Comparison of ENCODE assay signal across 9 cellular contexts in the genomic region with DNA sequence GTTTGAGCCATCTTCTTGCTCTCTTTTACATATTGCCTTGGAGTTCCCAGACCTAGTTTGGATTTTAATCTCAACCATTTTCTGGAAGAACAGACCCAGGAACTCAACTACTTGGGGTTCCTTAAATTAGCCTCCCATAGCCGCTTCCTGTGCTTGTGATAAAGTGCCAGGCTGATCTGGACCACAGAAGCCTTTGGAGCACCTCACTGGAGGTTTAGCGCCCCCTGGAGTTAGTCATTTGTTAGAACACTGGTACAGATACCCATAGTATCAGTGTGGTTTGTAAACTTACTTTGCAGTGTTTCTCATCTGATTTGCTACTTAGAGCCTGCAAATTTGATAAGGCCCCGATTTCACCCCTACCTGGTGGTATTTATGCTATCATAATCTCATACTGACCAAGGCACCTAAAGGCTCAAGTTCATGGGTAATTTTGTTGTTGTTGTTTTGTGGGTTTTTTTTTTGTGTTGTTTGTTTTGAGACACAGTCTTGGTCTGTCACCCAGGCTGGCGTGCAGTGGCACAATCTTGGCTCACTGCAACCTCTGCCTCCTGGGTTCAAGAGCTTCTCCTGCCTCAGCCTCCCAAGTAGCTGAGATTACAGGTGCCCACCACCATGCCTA. TPM values are rescaled to one million over a fixed set of nuclear protein-coding genes. Genes with fewer than 3 reads are reported as not detected.
DNase-seq lines count a peak whose midpoint lies in the region; ATAC-seq and TF ChIP-seq lines count a peak whose summit lies in the region.
"Had no signal": no experiment of that assay in that cellular context is flagged by ENCODE, and none has a peak within 500 bp of the region (broad histone marks: within the 10 kb centered on the region; RNA-seq: fewer than 3 reads in every experiment).

No MANE protein-coding gene starts in this region.

- H3K27ac Mint-ChIP-seq in CD8-positive, alpha-beta T cell = peak overlapping the region; percentile 50

- H3K4me3 ChIP-seq in CD8-positive, alpha-beta T cell (ENCODE audit: low read depth, low read length) = no peak overlapping the region
- H3K4me3 ChIP-seq in coronary artery (no peak overlapping the region), lower lobe of right lung (no peak overlapping the region)

- no peaks in the 10 kb centered on the region for H3K27me3 Mint-ChIP-seq in CD8-positive, alpha-beta T cell (ENCODE audit: low read depth)
- H3K27me3 Mint-ChIP-seq: IgD-negative memory B cell had no signal

- POLR2A ChIA-PET in CD8-positive, alpha-beta T cell (lab: Charles Lee) = interaction anchor here (0.6 to 1.2 kb wide), 2 partner anchors 69 to 80 kb away, joined by 3 read pairs; no protein-coding TSS in a partner anchor

- TF ChIP-seq CTCF in CD8-positive, alpha-beta T cell (IDR thresholded peaks at IDR 0.05) = peak; percentile 88
- TF ChIP-seq CTCF in coronary artery (IDR thresholded peaks at IDR 0.05) (peak; percentile 76), lower lobe of right lung (IDR thresholded peaks at IDR 0.05) (peak; percentile 87)

- H3K4me3 Mint-ChIP-seq in CD8-positive, alpha-beta T cell = no peak overlapping the region

- DNase-seq in CD8-positive, alpha-beta T cell = peak; percentile 35 to 80 (median 75)
- DNase-seq in NCI-H526 treated with DMSO at 0.1 percent for 48 hours (lab: John Stamatoyannopoulos, UW) (peak; percentile 60), coronary artery (ENCODE audit: low spot score) (no peak), lower lobe of right lung (no peak)
- DNase-seq in activated CD4-positive, alpha-beta T cell treated with anti-CD3 and anti-CD28 coated beads for 4 hours = peak; percentile 82 to 85
- peak; percentile 35 for DNase-seq in stimulated activated CD8-positive, alpha-beta memory T cell treated with anti-CD3 and anti-CD28 coated beads, Interleukin-12 subunit alpha, Interleukin-12 subunit beta, amount 100 ng/mL, for 4 hours (ENCODE audit: low read depth)

- H3K36me3 Mint-ChIP-seq in CD8-positive, alpha-beta T cell = peaks cover 42% of the 10 kb centered on the region

- no peak overlapping the region for H3K27ac ChIP-seq in CD8-positive, alpha-beta T cell (ENCODE audit: low read depth, low read length)
- H3K27ac ChIP-seq in coronary artery (no peak overlapping the region), lower lobe of right lung (no peak overlapping the region)

- CTCF ChIA-PET in CD8-positive, alpha-beta T cell (lab: Charles Lee) = interaction anchor here (0.7 to 4.2 kb wide), 11 partner anchors 11 to 260 kb away, joined by 3 to 39 read pairs (median 4); no protein-coding TSS in a partner anchor

- H3K4me1 Mint-ChIP-seq in CD8-positive, alpha-beta T cell (ENCODE audit: low read depth) = peaks cover 37% of the 10 kb centered on the region

- no peaks in the 10 kb centered on the region for H3K9me3 Mint-ChIP-seq in CD8-positive, alpha-beta T cell
- H3K9me3 Mint-ChIP-seq: IgD-negative memory B cell had no signal

- H3K9me3 ChIP-seq in CD8-positive, alpha-beta T cell (ENCODE audit: low read length) = no peaks in the 10 kb centered on the region
- H3K9me3 ChIP-seq in lower lobe of right lung = no peaks in the 10 kb centered on the region

- intact Hi-C loops in CD8-positive, alpha-beta T cell (cut with DNase I, micrococcal nuclease) = loop anchor here (1.0 to 10.0 kb wide), 10 partner anchors 67 to 1173 kb away; a partner anchor contains a TSS
- intact Hi-C loops in lower lobe of right lung (cut with DNase I) = loop anchor here (10.0 kb wide), 1 partner anchor 129 kb away; a partner anchor contains a TSS

- no peaks in the 10 kb centered on the region for H3K27me3 ChIP-seq in CD8-positive, alpha-beta T cell (ENCODE audit: insufficient read depth, low read length)
- H3K27me3 ChIP-seq in lower lobe of right lung (ENCODE audit: low read depth) = no peaks in the 10 kb centered on the region

- ATAC-seq in CD8-positive, alpha-beta T cell = peak; percentile 63
- ATAC-seq in HG03354 (IDR thresholded peaks at IDR 0.05; ENCODE audit: poor library complexity, severe bottlenecking, unreplicated experiment) (peak; percentile 42), lower lobe of right lung (peak; percentile 68 to 75), GM19455 (IDR thresholded peaks at IDR 0.05; ENCODE audit: unreplicated experiment) (no peak)

- peaks cover 18% of the 10 kb centered on the region for H3K36me3 ChIP-seq in CD8-positive, alpha-beta T cell (ENCODE audit: insufficient read depth, low read length)
- H3K36me3 ChIP-seq in lower lobe of right lung = peaks cover 59% of the 10 kb centered on the region

- peaks cover 22% of the 10 kb centered on the region for H3K4me1 ChIP-seq in CD8-positive, alpha-beta T cell (ENCODE audit: insufficient read depth, low read length)
- H3K4me1 ChIP-seq in lower lobe of right lung = peaks cover 35% of the 10 kb centered on the region

RNA-seq across cellular contexts. Expression of a gene that starts 3.7 kb away (rescaled TPM):
- 1 to 10 TPM; 8.1 to 8.4 TPM for total RNA-seq in CD8-positive, alpha-beta T cell
- 27.1 TPM for total RNA-seq in lower lobe of right lung

RNA-seq across cellular contexts. Expression of a gene that starts 11.7 kb away (rescaled TPM):
- 1 to 10 TPM; 7.3 to 9.1 TPM for total RNA-seq in CD8-positive, alpha-beta T cell
- total RNA-seq in lower lobe of right lung = 24.4 TPM

RNA-seq across cellular contexts. Expression of a gene that starts 27.0 kb away (rescaled TPM):
- total RNA-seq in CD8-positive, alpha-beta T cell = 10 to 100 TPM; 20.3 to 22.5 TPM
- total RNA-seq in lower lobe of right lung = 98.1 TPM

Comparison
In these comparisons a context has a peak if more than half of its experiments do, and no peak if none do; other contexts are left out.
1. DNase-seq: peak in CD8-positive, alpha-beta T cell (7 of 7), NCI-H526 treated with DMSO at 0.1 percent for 48 hours (single experiment), activated CD4-positive, alpha-beta T cell treated with anti-CD3 and anti-CD28 coated beads for 4 hours (2 of 2) and stimulated activated CD8-positive, alpha-beta memory T cell treated with anti-CD3 and anti-CD28 coated beads, Interleukin-12 subunit alpha, Interleukin-12 subunit beta, amount 100 ng/mL, for 4 hours (single experiment); none in coronary artery (single experiment) and lower lobe of right lung (single experiment).
2. Peak in every context shown above with its lines, with median percentiles within 50 percentile points of each other: CTCF ChIP-seq.